8 cellular contexts compared by ENCODE assay signal in the genomic region with DNA sequence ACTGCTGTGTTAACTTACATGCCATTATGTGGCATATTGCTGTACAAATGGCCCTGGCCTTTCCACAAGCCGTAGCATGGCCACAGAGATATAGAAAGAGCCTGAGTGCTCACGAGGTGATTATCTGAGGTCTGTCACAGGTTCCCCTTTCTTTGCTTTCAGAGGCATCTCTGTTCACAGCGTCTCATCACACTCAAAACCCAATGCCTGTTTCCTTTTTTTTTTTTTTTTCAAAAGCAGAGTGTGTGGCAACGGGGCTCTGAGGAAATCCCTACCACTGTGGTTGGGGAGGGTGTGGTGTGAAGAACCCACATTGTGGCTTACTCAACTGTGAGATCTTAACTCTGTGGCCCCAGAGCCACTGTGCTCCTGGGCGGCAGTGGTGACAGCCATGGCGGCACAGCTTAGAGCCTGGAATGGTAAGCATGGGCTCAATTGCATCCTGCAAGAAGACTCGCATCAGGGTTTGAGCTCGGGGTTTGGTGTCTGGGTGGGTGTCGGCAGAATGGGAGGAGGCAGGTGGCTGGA. TPM values are rescaled to one million over a fixed set of nuclear protein-coding genes. Genes with fewer than 3 reads are reported as not detected.
A peak's percentile ranks its signal among the peaks of the same experiment; 100 is the strongest.
DNase-seq lines count a peak whose midpoint lies in the region; ATAC-seq and TF ChIP-seq lines count a peak whose summit lies in the region.

No MANE protein-coding gene starts in this region.

- H3K9me3 ChIP-seq in WERI-Rb-1 (ENCODE audit: severe bottlenecking) = no peaks in the 10 kb centered on the region
- no peaks in the 10 kb centered on the region for H3K9me3 ChIP-seq in effector memory CD4-positive, alpha-beta T cell (ENCODE audit: control insufficient read depth, low read length)
- no peaks in the 10 kb centered on the region for H3K9me3 ChIP-seq in PC-9 (ENCODE audit: insufficient read depth, low read depth)

- DNase-seq in WERI-Rb-1 (no peak), Calu3 (no peak), PC-9 (no peak), cerebellum (ENCODE audit: low spot score) (no peak)
- peak; percentile 70 to 76 (median 72) for DNase-seq in effector memory CD4-positive, alpha-beta T cell
- DNase-seq in stimulated activated CD8-positive, alpha-beta memory T cell treated with anti-CD3 and anti-CD28 coated beads, Interleukin-15, amount 100 ng/mL, for 48 hours (ENCODE audit: low read depth in 2 of 2) = peak; percentile 56 to 62

- H3K4me1 Mint-ChIP-seq in Calu3 (ENCODE audit: low read depth, unreplicated experiment) = no peaks in the 10 kb centered on the region

- no peaks in the 10 kb centered on the region for H3K36me3 Mint-ChIP-seq in Calu3 (ENCODE audit: insufficient read depth, unreplicated experiment)

- BruUV-seq in Calu3 (replicated peaks; lab: Mats Ljungman, UMichigan) (no TSS peak), PC-9 (replicated peaks; lab: Mats Ljungman, UMichigan) (no TSS peak)

- H3K4me3 ChIP-seq in WERI-Rb-1 (ENCODE audit: low read depth, low read length) = no peak overlapping the region
- H3K4me3 ChIP-seq in effector memory CD4-positive, alpha-beta T cell (ENCODE audit: insufficient read depth, low read depth, low read length, poor library complexity, severe bottlenecking) = peak overlapping the region; percentile 42
- H3K4me3 ChIP-seq in PC-9 = no peak overlapping the region

- peaks cover 48% of the 10 kb centered on the region for H3K4me1 ChIP-seq in effector memory CD4-positive, alpha-beta T cell (ENCODE audit: control insufficient read depth, insufficient read depth, low read length, poor library complexity, severe bottlenecking)
- H3K4me1 ChIP-seq in PC-9 (replicated peaks; ENCODE audit: insufficient read depth) = no peaks in the 10 kb centered on the region

- H3K27me3 Mint-ChIP-seq in Calu3 (ENCODE audit: unreplicated experiment) = peaks cover 61% of the 10 kb centered on the region

- H3K36me3 ChIP-seq in WERI-Rb-1 (no peaks in the 10 kb centered on the region), PC-9 (ENCODE audit: low read depth) (no peaks in the 10 kb centered on the region)
- no peaks in the 10 kb centered on the region for H3K36me3 ChIP-seq in effector memory CD4-positive, alpha-beta T cell (ENCODE audit: control insufficient read depth, insufficient read depth, low read length)

- ATAC-seq in GM19328 (IDR thresholded peaks at IDR 0.05; ENCODE audit: unreplicated experiment) (peak; percentile 73), HG03139 (IDR thresholded peaks at IDR 0.05; ENCODE audit: unreplicated experiment) (peak; percentile 62)

- no peaks in the 10 kb centered on the region for H3K9me2 ChIP-seq in PC-9 (ENCODE audit: insufficient read depth)

- POLR2A ChIA-PET in PC-9 (lab: Charles Lee; ENCODE audit: unreplicated experiment) = no interaction called here

- H3K4me3 Mint-ChIP-seq in Calu3 (ENCODE audit: low read depth, unreplicated experiment) = no peak overlapping the region

- H3F3A ChIP-seq in PC-9 (ENCODE audit: insufficient read depth, low read depth) = no peaks in the 10 kb centered on the region

- H4K20me1 ChIP-seq in PC-9 (ENCODE audit: insufficient read depth) = no peaks in the 10 kb centered on the region

- H3K27ac Mint-ChIP-seq in Calu3 (ENCODE audit: unreplicated experiment) = no peak overlapping the region

- H3K79me2 ChIP-seq in PC-9 (ENCODE audit: low read depth) = no peaks in the 10 kb centered on the region

- no peak overlapping the region for H3K4me2 ChIP-seq in PC-9

- CTCF ChIA-PET in Calu3 (lab: Charles Lee) = no interaction called here
- CTCF ChIA-PET in PC-9 (lab: Charles Lee) = no interaction called here

- H3K27ac ChIP-seq in WERI-Rb-1 (peak overlapping the region; percentile 80), PC-9 (no peak overlapping the region)
- H3K27ac ChIP-seq in effector memory CD4-positive, alpha-beta T cell (ENCODE audit: insufficient read depth, low read length, poor library complexity, severe bottlenecking) = peak overlapping the region; percentile 84

- no peak overlapping the region for H2AFZ ChIP-seq in PC-9

- TF ChIP-seq CTCF in WERI-Rb-1 (IDR thresholded peaks at IDR 0.05; ENCODE audit: low read depth, low read length) (no peak), Calu3 (IDR thresholded peaks at IDR 0.05; ENCODE audit: unreplicated experiment) (no peak), PC-9 (conservative IDR thresholded peaks at IDR 0.05) (no peak)

- H3K9me3 Mint-ChIP-seq in Calu3 (ENCODE audit: low read depth, unreplicated experiment) = no peaks in the 10 kb centered on the region

- intact Hi-C loops in Calu3 (cut with micrococcal nuclease; ENCODE audit: unreplicated experiment) = no loop called here
- intact Hi-C loops in PC-9 (cut with micrococcal nuclease; ENCODE audit: unreplicated experiment) = no loop called here

- no peaks in the 10 kb centered on the region for H3K27me3 ChIP-seq in WERI-Rb-1 (ENCODE audit: insufficient read depth, low read depth, severe bottlenecking)
- no peaks in the 10 kb centered on the region for H3K27me3 ChIP-seq in effector memory CD4-positive, alpha-beta T cell (replicated peaks; ENCODE audit: control insufficient read depth, insufficient read depth, low read length, poor library complexity, severe bottlenecking)
- H3K27me3 ChIP-seq in PC-9 (ENCODE audit: insufficient read depth, low read depth) = peaks cover 20% of the 10 kb centered on the region

RNA-seq across cellular contexts. Expression of a gene that starts 30.8 kb away (rescaled TPM):
- total RNA-seq in Calu3 (2022) = 0.07 and 0.22 TPM in 2 replicates
- not detected in 2 replicates for total RNA-seq in PC-9 (2021)
- total RNA-seq in cerebellum = 5.2 TPM

Comparison
In these comparisons a context has a peak if more than half of its experiments do, and no peak if none do; other contexts are left out.
1. DNase-seq: peak in effector memory CD4-positive, alpha-beta T cell (3 of 3) and stimulated activated CD8-positive, alpha-beta memory T cell treated with anti-CD3 and anti-CD28 coated beads, Interleukin-15, amount 100 ng/mL, for 48 hours (2 of 2); none in WERI-Rb-1 (single experiment), Calu3 (single experiment), PC-9 (0 of 2) and cerebellum (single experiment).